Comparison of ENCODE assay signal across 8 cellular contexts in genomic region chr11:14499560-14500180, GRCh38. TPM values are rescaled to one million over a fixed set of nuclear protein-coding genes. Genes with fewer than 3 reads are reported as not detected.
DNase-seq lines count a peak whose midpoint lies in the region; ATAC-seq and TF ChIP-seq lines count a peak whose summit lies in the region.

A gene with protein sequence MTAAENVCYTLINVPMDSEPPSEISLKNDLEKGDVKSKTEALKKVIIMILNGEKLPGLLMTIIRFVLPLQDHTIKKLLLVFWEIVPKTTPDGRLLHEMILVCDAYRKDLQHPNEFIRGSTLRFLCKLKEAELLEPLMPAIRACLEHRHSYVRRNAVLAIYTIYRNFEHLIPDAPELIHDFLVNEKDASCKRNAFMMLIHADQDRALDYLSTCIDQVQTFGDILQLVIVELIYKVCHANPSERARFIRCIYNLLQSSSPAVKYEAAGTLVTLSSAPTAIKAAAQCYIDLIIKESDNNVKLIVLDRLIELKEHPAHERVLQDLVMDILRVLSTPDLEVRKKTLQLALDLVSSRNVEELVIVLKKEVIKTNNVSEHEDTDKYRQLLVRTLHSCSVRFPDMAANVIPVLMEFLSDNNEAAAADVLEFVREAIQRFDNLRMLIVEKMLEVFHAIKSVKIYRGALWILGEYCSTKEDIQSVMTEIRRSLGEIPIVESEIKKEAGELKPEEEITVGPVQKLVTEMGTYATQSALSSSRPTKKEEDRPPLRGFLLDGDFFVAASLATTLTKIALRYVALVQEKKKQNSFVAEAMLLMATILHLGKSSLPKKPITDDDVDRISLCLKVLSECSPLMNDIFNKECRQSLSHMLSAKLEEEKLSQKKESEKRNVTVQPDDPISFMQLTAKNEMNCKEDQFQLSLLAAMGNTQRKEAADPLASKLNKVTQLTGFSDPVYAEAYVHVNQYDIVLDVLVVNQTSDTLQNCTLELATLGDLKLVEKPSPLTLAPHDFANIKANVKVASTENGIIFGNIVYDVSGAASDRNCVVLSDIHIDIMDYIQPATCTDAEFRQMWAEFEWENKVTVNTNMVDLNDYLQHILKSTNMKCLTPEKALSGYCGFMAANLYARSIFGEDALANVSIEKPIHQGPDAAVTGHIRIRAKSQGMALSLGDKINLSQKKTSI (minus strand): TSS chr11:14499811. CDS start chr11:14498928, 883 bp downstream.

- H3K9ac ChIP-seq in SK-N-SH, result peak within 1 kb of the TSS; percentile 81

- no peaks in the 10 kb centered on the region for H3K9me3 ChIP-seq in SK-N-SH
- H3K9me3 ChIP-seq in osteoblast (ENCODE audit: low read depth, low read length), result no peaks in the 10 kb centered on the region
- no peaks in the 10 kb centered on the region for H3K9me3 ChIP-seq in thoracic aorta

- H3K36me3 ChIP-seq in SK-N-SH (replicated peaks in 1 of 2; ENCODE audit: control insufficient read depth in 1 of 2, insufficient read depth in 2 of 2, low read length in 1 of 2) (peaks cover 31 to 57% of the 10 kb centered on the region in 2 experiments), osteoblast (ENCODE audit: insufficient read depth, low read length) (peaks cover 41% of the 10 kb centered on the region), thoracic aorta (peaks cover 12% of the 10 kb centered on the region)

- no peaks in the 10 kb centered on the region for H3K9me2 ChIP-seq in SK-N-SH

- no peak for TF ChIP-seq CTCF in SK-N-SH (IDR thresholded peaks at IDR 0.05)
- no peak for TF ChIP-seq CTCF in osteoblast (IDR thresholded peaks at IDR 0.05; ENCODE audit: extremely low read depth, low read depth, low read length)
- no peak for TF ChIP-seq CTCF in thoracic aorta (IDR thresholded peaks at IDR 0.05)

- H3K4me2 ChIP-seq in SK-N-SH, result peak within 1 kb of the TSS; percentile 92
- H3K4me2 ChIP-seq in osteoblast (ENCODE audit: insufficient read depth, low read length), result peak within 1 kb of the TSS; percentile 80

- CTCF ChIA-PET in SK-N-SH (lab: Yijun Ruan, JAX), result interaction anchor here (1.1 to 1.6 kb wide), 4 partner anchors 14 to 199 kb away, joined by 3 to 5 read pairs (median 4); partner anchors contain the start of gene PDE3B

- H3K4me1 ChIP-seq in SK-N-SH (ENCODE audit: control insufficient read depth in 1 of 2, insufficient read depth in 2 of 2, low read depth in 1 of 2, low read length in 1 of 2) (peaks cover 0 to 7% of the 10 kb centered on the region in 2 experiments; a peak in 2 of 4 replicates), osteoblast (ENCODE audit: insufficient read depth, low read length) (peaks cover 20% of the 10 kb centered on the region), thoracic aorta (ENCODE audit: control insufficient read depth in 1 of 2, low read depth in 2 of 2) (peaks cover 19 to 34% of the 10 kb centered on the region in 2 donors)

- peak within 1 kb of the TSS; percentile 93 for H2AFZ ChIP-seq in SK-N-SH (ENCODE audit: low read depth)
- peak within 1 kb of the TSS; percentile 72 for H2AFZ ChIP-seq in osteoblast (ENCODE audit: low read length)

- ATAC-seq in HG02571 (IDR thresholded peaks at IDR 0.05; ENCODE audit: unreplicated experiment), result peak; percentile 89
- ATAC-seq in thoracic aorta (ENCODE audit: insufficient number of reproducible peaks, low FRiP score, low read depth), result peak; percentile 91

- H3K27me3 ChIP-seq in SK-N-SH (ENCODE audit: insufficient read depth), result no peaks in the 10 kb centered on the region
- no peaks in the 10 kb centered on the region for H3K27me3 ChIP-seq in osteoblast (ENCODE audit: insufficient read depth, low read length)
- H3K27me3 ChIP-seq in thoracic aorta (replicated peaks; ENCODE audit: insufficient read depth), result no peaks in the 10 kb centered on the region

- no peak for TF ChIP-seq RAD21 in SK-N-SH (IDR thresholded peaks at IDR 0.05; ENCODE audit: low read length)

- H3F3A ChIP-seq in SK-N-SH (replicated peaks; ENCODE audit: insufficient read depth), result peaks cover 33% of the 10 kb centered on the region

- H4K20me1 ChIP-seq in SK-N-SH (ENCODE audit: insufficient read depth) (peaks cover 23% of the 10 kb centered on the region), osteoblast (ENCODE audit: insufficient read depth, low read length) (peaks cover 21% of the 10 kb centered on the region)

- peak; percentile 81 for DNase-seq in GM04504 (ENCODE audit: low read depth)
- peak; percentile 80 for DNase-seq in NCI-H1048 (lab: John Stamatoyannopoulos, UW)
- DNase-seq in SK-N-SH, result peak; percentile 90
- DNase-seq in activated naive CD4-positive, alpha-beta T cell treated with anti-CD3 and anti-CD28 coated beads, Interleukin-2, amount 50 U/mL, for 16 hours, result peak; percentile 92
- DNase-seq in glomerular visceral epithelial cell (ENCODE audit: extremely low spot score), result peak; percentile 90
- peak; percentile 80 for DNase-seq in osteoblast (ENCODE audit: insufficient read length, low spot score, missing footprints)
- peak; percentile 84 for DNase-seq in thoracic aorta (ENCODE audit: low spot score)

- TF ChIP-seq EP300 in SK-N-SH (IDR thresholded peaks at IDR 0.05; ENCODE audit: borderline replicate concordance in 1 of 2, low read depth in 1 of 2, low read length in 1 of 2), result peak in 1 of 2 experiments; percentile 55; a peak in 1 of 4 replicates

- H3K27ac ChIP-seq in SK-N-SH (ENCODE audit: low read depth in 2 of 2, low read length in 1 of 2) (peak within 1 kb of the TSS; percentile 81 to 90), osteoblast (ENCODE audit: low read depth, low read length) (peak within 1 kb of the TSS; percentile 84), thoracic aorta (peak within 1 kb of the TSS; percentile 61 to 86)

- WGBS in SK-N-SH (ENCODE audit: low lambda C conversion rate), result under 1% methylated on average over 14 of the region's 37 CpGs

- POLR2A ChIA-PET in SK-N-SH (lab: Yijun Ruan, JAX), result interaction anchor here (1.0 to 1.6 kb wide), 4 partner anchors 17 to 144 kb away, joined by 3 to 7 read pairs (median 4); partner anchors contain the start of gene PSMA1

- peaks cover 47% of the 10 kb centered on the region for H3K79me2 ChIP-seq in SK-N-SH (ENCODE audit: insufficient read depth)
- H3K79me2 ChIP-seq in osteoblast (ENCODE audit: insufficient read depth, low read length), result peaks cover 49% of the 10 kb centered on the region

- H3K4me3 ChIP-seq in SK-N-SH (ENCODE audit: low read depth in 2 of 2, low read length in 1 of 2) (peak within 1 kb of the TSS; percentile 80 to 91), osteoblast (ENCODE audit: insufficient read depth, low read length) (peak within 1 kb of the TSS; percentile 87), thoracic aorta (peak within 1 kb of the TSS; percentile 84)

TF ChIP-seq in SK-N-SH, 30 proteins besides CTCF, POLR2A, EP300 and RAD21 (continues in another document):
- peak; percentile 86; the same call in 1 of the 2 replicates for TF ChIP-seq SIN3A (IDR thresholded peaks at IDR 0.05; ENCODE audit: borderline replicate concordance, low read depth, low read length)
- peak; percentile 50; the same call in 1 of the 2 replicates for TF ChIP-seq MAX (IDR thresholded peaks at IDR 0.05; ENCODE audit: low read depth)
- TF ChIP-seq TCF12 (IDR thresholded peaks at IDR 0.05), result 0 out of 2 replicates have a peak, but pooled peaks have one; percentile 5
- TF ChIP-seq POLR2AphosphoS5 (IDR thresholded peaks at IDR 0.05; ENCODE audit: low read depth, low read length), result peak; percentile 95
- TF ChIP-seq REST (IDR thresholded peaks at IDR 0.05; ENCODE audit: low read depth, low read length), result no peak; the same call in 1 of the 2 replicates
- TF ChIP-seq, protein P1, sequence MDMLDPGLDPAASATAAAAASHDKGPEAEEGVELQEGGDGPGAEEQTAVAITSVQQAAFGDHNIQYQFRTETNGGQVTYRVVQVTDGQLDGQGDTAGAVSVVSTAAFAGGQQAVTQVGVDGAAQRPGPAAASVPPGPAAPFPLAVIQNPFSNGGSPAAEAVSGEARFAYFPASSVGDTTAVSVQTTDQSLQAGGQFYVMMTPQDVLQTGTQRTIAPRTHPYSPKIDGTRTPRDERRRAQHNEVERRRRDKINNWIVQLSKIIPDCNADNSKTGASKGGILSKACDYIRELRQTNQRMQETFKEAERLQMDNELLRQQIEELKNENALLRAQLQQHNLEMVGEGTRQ (IDR thresholded peaks at IDR 0.05; ENCODE audit: borderline replicate concordance, low read depth, low read length), result no peak
- no peak for TF ChIP-seq TEAD4 (IDR thresholded peaks at IDR 0.05; ENCODE audit: borderline replicate concordance, insufficient read depth)
- peak; percentile 83 for TF ChIP-seq TAF1 (IDR thresholded peaks at IDR 0.05; ENCODE audit: borderline replicate concordance, low read depth, low read length)
- TF ChIP-seq EZH2phosphoT487 (IDR thresholded peaks at IDR 0.05; ENCODE audit: borderline replicate concordance, low read depth), result no peak
- TF ChIP-seq FOSL2 (IDR thresholded peaks at IDR 0.05; ENCODE audit: borderline replicate concordance, low read depth), result no peak

RNA-seq across cellular contexts. Expression of the gene that starts here (rescaled TPM):
- polyA plus RNA-seq in SK-N-SH (2012; rRNA removed), result 81.0 and 96.2 TPM in 2 replicates
- 103 and 108 TPM in 2 replicates for polyA plus RNA-seq in SK-N-SH (2012; cell fraction: cytosol; rRNA removed)
- polyA plus RNA-seq in SK-N-SH (2012; cell fraction: nucleus; rRNA removed), result 63.8 and 109 TPM in 2 replicates
- 245 and 257 TPM in 2 replicates for total RNA-seq in osteoblast
- total RNA-seq in thoracic aorta, result 100 to 1,000 TPM in 1 of 2 donors, 10 to 100 TPM in 1; 88.8 to 111 TPM

Comparison
In these comparisons a context has a peak if more than half of its experiments do, and no peak if none do; other contexts are left out.
1. Peak in every context shown above with its lines: DNase-seq, ATAC-seq, H3K4me3 ChIP-seq and H3K27ac ChIP-seq.